Comparison of ENCODE assay signal across 26 cellular contexts in the genomic region with DNA sequence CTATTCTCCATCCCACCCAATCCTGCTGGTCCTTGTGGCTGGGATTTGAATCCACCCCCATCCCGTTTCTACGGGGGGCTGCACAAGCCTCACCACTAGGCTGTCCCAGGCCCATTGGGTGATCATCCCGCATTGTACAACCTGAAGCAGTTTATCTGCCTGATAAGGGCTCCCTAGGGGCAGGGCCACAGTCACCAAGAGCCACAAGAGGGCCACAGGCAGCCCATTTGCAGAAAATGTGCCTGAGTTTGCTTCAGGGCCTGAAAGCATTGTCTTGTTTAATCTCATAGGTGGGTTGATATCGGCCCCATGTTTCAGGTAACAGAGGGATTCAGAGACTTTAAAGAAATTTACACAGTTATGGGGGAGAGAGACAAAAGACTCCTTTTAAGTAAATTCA.
DNase-seq lines count a peak whose midpoint lies in the region; ATAC-seq and TF ChIP-seq lines count a peak whose summit lies in the region.
"Had no signal": no experiment of that assay in that cellular context is flagged by ENCODE, and none has a peak within 500 bp of the region (broad histone marks: within the 10 kb centered on the region; RNA-seq: fewer than 3 reads in every experiment).

No MANE protein-coding gene starts in this region.

- no peak overlapping the region for H3K9ac ChIP-seq in BLaER1

- H3K27me3 ChIP-seq in BLaER1: no peaks in the 10 kb centered on the region
- no peaks in the 10 kb centered on the region for H3K27me3 ChIP-seq in GM06990 (replicated peaks; ENCODE audit: control insufficient read depth, insufficient read depth, low read length)
- H3K27me3 ChIP-seq: heart right ventricle, SJSA1 had no signal

- no peaks in the 10 kb centered on the region for H3K9me2 ChIP-seq in OCI-LY7 (ENCODE audit: insufficient read depth, low read length)

- POLR2A ChIA-PET in OCI-LY7 (lab: Charles Lee): interaction anchor here (1.4 to 2.4 kb wide), 2 partner anchors 13 kb away, joined by 3 to 16 read pairs; no protein-coding TSS in a partner anchor

- H3K4me1 ChIP-seq in BLaER1 (peaks cover 35% of the 10 kb centered on the region), OCI-LY7 (ENCODE audit: insufficient read depth, low read length, poor library complexity, severe bottlenecking) (peaks cover 59% of the 10 kb centered on the region)
- H3K4me1 ChIP-seq: heart right ventricle, SJSA1 had no signal

- H3K79me2 ChIP-seq in OCI-LY7 (ENCODE audit: insufficient read depth, low read depth, low read length): no peaks in the 10 kb centered on the region

- H3K4me2 ChIP-seq in BLaER1 (peak overlapping the region; percentile 75), OCI-LY7 (ENCODE audit: low read length) (peak overlapping the region; percentile 54)

- H4K20me1 ChIP-seq in BLaER1 (peaks cover 36% of the 10 kb centered on the region), OCI-LY7 (ENCODE audit: insufficient read depth, low read length) (no peaks in the 10 kb centered on the region)

- H3K9me3 Mint-ChIP-seq in naive B cell (no peaks in the 10 kb centered on the region), CD14-positive monocyte (peaks cover 0 to 2% (median 0%) of the 10 kb centered on the region in 7 donors)
- H3K9me3 Mint-ChIP-seq: activated CD4-positive, alpha-beta T cell treated with anti-CD3 and anti-CD28 coated beads, Interleukin-2, amount 10 ng/mL, durations not matched to agents 24 days and 14 days; activated naive CD4-positive, alpha-beta T cell treated with anti-CD3 and anti-CD28 coated beads, Interleukin-2, amount 50 U/mL, for 24 hours; H9; mesothelial cell of epicardium; naive thymus-derived CD8-positive, alpha-beta T cell had no signal

- 0 out of 2 replicates have a peak overlapping the region, but pooled peaks have one; percentile 13 for H3K27ac ChIP-seq in BLaER1
- peak overlapping the region; percentile 68 for H3K27ac ChIP-seq in OCI-LY7 (ENCODE audit: low read depth, low read length, poor library complexity, severe bottlenecking)
- H3K27ac ChIP-seq: heart right ventricle, HL-60, SJSA1 had no signal

- no peaks in the 10 kb centered on the region for H3K27me3 Mint-ChIP-seq in naive B cell
- H3K27me3 Mint-ChIP-seq in CD14-positive monocyte (ENCODE audit: low read depth in 3 of 3): peaks cover 0 to 4% (median 3%) of the 10 kb centered on the region in 3 donors
- H3K27me3 Mint-ChIP-seq: activated CD4-positive, alpha-beta T cell treated with anti-CD3 and anti-CD28 coated beads, Interleukin-2, amount 10 ng/mL, durations not matched to agents 24 days and 14 days; activated naive CD4-positive, alpha-beta T cell treated with anti-CD3 and anti-CD28 coated beads, Interleukin-2, amount 50 U/mL, for 24 hours; naive thymus-derived CD8-positive, alpha-beta T cell had no signal

- TF ChIP-seq CTCF in GM06990 (IDR thresholded peaks at IDR 0.05; ENCODE audit: insufficient read depth, low read length, poor library complexity, severe bottlenecking) (peak; percentile 24), OCI-LY7 (conservative IDR thresholded peaks at IDR 0.05; ENCODE audit: low read length) (peak; percentile 63), CD14-positive monocyte (IDR thresholded peaks at IDR 0.05) (no peak)

- H3K9me3 ChIP-seq in BLaER1 (no peaks in the 10 kb centered on the region), OCI-LY7 (ENCODE audit: low read length) (no peaks in the 10 kb centered on the region)
- H3K9me3 ChIP-seq: heart right ventricle, SJSA1 had no signal

- peak overlapping the region in 4 of 6 donors; percentile 6 to 86 (median 30) for H3K27ac Mint-ChIP-seq in naive B cell
- no peak overlapping the region for H3K27ac Mint-ChIP-seq in CD14-positive monocyte
- H3K27ac Mint-ChIP-seq: activated CD4-positive, alpha-beta T cell treated with anti-CD3 and anti-CD28 coated beads, Interleukin-2, amount 10 ng/mL, durations not matched to agents 24 days and 14 days; activated naive CD4-positive, alpha-beta T cell treated with anti-CD3 and anti-CD28 coated beads, Interleukin-2, amount 50 U/mL, for 24 hours; mesothelial cell of epicardium; WTC11 had no signal

- H2AFZ ChIP-seq in OCI-LY7 (ENCODE audit: low read length): no peak overlapping the region; the same call in 1 of the 2 replicates

- CTCF ChIA-PET in OCI-LY7 (lab: Charles Lee; ENCODE audit: unreplicated experiment): interaction anchor here (0.6 kb wide), 1 partner anchor 10 kb away, joined by 4 read pairs; no protein-coding TSS in a partner anchor

- no TSS peak for BruUV-seq in OCI-LY7 (replicated peaks; lab: Mats Ljungman, UMichigan)

- peaks cover 26% of the 10 kb centered on the region; the same call in 1 of the 2 replicates for H3K36me3 ChIP-seq in BLaER1
- H3K36me3 ChIP-seq in GM06990 (ENCODE audit: control insufficient read depth, insufficient read depth, low read length): peaks cover 2% of the 10 kb centered on the region
- H3K36me3 ChIP-seq in OCI-LY7 (ENCODE audit: insufficient read depth, low read length): no peaks in the 10 kb centered on the region
- H3K36me3 ChIP-seq: heart right ventricle, SJSA1 had no signal

- DNase-seq in GM06990 (ENCODE audit: extremely low read depth, insufficient read length) (no peak), OCI-LY7 (ENCODE audit: low spot score) (peak; percentile 43), naive B cell (no peak), 8988T (no peak), CD14-positive monocyte (ENCODE audit: low spot score) (no peak)
- DNase-seq: activated CD4-positive, alpha-beta T cell treated with anti-CD3 and anti-CD28 coated beads, Interleukin-2, amount 10 ng/mL, durations not matched to agents 24 days and 14 days; activated CD8-positive, alpha-beta memory T cell treated with anti-CD3 and anti-CD28 coated beads for 24 hours; activated T-cell treated with anti-CD3 and anti-CD28 coated beads for 4 hours; DMS79 treated with DMSO at 0.1 percent for 48 hours; foreskin melanocyte; GF-D8; H9; heart right ventricle; kidney; naive thymus-derived CD8-positive, alpha-beta T cell; NCI-H1694 treated with DMSO at 0.1 percent for 48 hours; NCI-H446; stimulated activated CD4-positive, alpha-beta T cell treated with anti-CD3 and anti-CD28 coated beads, Interleukin-4, amount 100 ng/mL, for 4 hours; trophoblast cell had no signal

- intact Hi-C loops in OCI-LY7 (cut with micrococcal nuclease; ENCODE audit: unreplicated experiment): loop anchor here (10.0 kb wide), 1 partner anchor 214 kb away; no protein-coding TSS in a partner anchor
- intact Hi-C loops in CD14-positive monocyte (cut with micrococcal nuclease): no loop called here

- ATAC-seq in naive B cell (ENCODE audit: low read depth in 2 of 2) (no peak), GM21381 (IDR thresholded peaks at IDR 0.05; ENCODE audit: unreplicated experiment) (no peak)
- ATAC-seq: heart right ventricle; naive thymus-derived CD8-positive, alpha-beta T cell; WTC11 had no signal

- H3K36me3 Mint-ChIP-seq in naive B cell: peaks cover 2 to 6% of the 10 kb centered on the region in 2 donors
- peaks cover 7 to 62% of the 10 kb centered on the region in 2 donors for H3K36me3 Mint-ChIP-seq in CD14-positive monocyte
- H3K36me3 Mint-ChIP-seq: mesothelial cell of epicardium, WTC11 had no signal

- H3K4me3 ChIP-seq in BLaER1 (no peak overlapping the region), GM06990 (replicated peaks; ENCODE audit: low read depth, low read length) (no peak overlapping the region), OCI-LY7 (ENCODE audit: low read depth, low read length, poor library complexity, severe bottlenecking) (peak overlapping the region; percentile 23)
- H3K4me3 ChIP-seq: heart right ventricle, SJSA1 had no signal

- H3K4me3 Mint-ChIP-seq in naive B cell (no peak overlapping the region), CD14-positive monocyte (no peak overlapping the region)
- H3K4me3 Mint-ChIP-seq: activated CD4-positive, alpha-beta T cell treated with anti-CD3 and anti-CD28 coated beads, Interleukin-2, amount 10 ng/mL, durations not matched to agents 24 days and 14 days; activated naive CD4-positive, alpha-beta T cell treated with anti-CD3 and anti-CD28 coated beads, Interleukin-2, amount 50 U/mL, for 24 hours; H9; mesothelial cell of epicardium; naive thymus-derived CD8-positive, alpha-beta T cell; WTC11 had no signal

- peaks cover 30 to 56% (median 37%) of the 10 kb centered on the region in 3 donors for H3K4me1 Mint-ChIP-seq in naive B cell
- peaks cover 4% of the 10 kb centered on the region for H3K4me1 Mint-ChIP-seq in CD14-positive monocyte
- H3K4me1 Mint-ChIP-seq: mesothelial cell of epicardium had no signal

Comparison
In these comparisons a context has a peak if more than half of its experiments do, and no peak if none do; other contexts are left out.
1. H3K27ac Mint-ChIP-seq: peak in naive B cell (4 of 6); none in CD14-positive monocyte (0 of 7).